8 cellular contexts compared by ENCODE assay signal in the genomic region with DNA sequence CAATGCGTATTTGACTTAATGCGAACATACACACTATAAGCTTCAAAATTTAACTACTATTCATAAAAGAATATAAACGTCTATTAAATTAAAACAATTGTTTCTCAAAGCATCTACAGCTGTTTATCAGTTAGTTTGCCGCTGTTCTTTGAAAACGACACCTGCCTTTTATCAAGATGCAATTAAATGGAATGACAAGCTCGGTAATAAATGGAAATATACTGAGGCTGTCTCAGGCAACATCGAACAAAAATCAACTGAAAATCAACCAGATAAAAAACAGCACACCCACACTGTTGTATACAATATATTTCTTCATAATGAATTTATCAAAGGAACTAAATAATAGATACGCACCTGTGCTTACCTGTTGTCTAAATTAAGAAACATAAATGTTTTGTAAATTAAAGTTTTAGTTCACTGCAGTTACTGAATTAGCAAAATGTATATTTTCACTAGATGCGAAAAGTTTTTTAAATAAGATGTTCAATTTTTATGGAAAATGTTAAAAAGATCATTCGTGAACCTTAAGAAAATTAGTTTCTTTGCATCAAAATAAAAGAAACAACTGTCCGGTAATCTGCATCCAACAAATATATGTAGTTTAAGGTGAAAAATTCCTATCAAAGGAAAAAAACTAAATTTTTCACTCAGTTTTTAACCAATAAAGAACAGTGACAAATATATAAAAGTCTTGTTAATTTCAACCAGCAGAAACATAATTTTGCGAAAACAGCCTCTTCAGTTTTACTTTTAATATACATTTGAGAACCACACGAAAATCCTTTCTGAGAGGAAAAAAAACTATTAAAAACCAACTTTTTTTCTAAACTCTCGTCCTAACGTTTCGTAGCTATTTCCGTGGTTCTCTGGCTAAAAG.
DNase-seq lines count a peak whose midpoint lies in the region; ATAC-seq and TF ChIP-seq lines count a peak whose summit lies in the region.

No MANE protein-coding gene starts in this region.

- H3K9me3 ChIP-seq in iPS-20b (ENCODE audit: insufficient read depth, low read depth, low read length) (no peaks in the 10 kb centered on the region), thoracic aorta (no peaks in the 10 kb centered on the region)

- H3K36me3 ChIP-seq in iPS-20b (ENCODE audit: insufficient read depth, low read depth, low read length) = no peaks in the 10 kb centered on the region
- no peaks in the 10 kb centered on the region for H3K36me3 ChIP-seq in thoracic aorta

- peak overlapping the region; percentile 86 for H3K4me3 ChIP-seq in iPS-20b (ENCODE audit: low read length)
- H3K4me3 ChIP-seq in thoracic aorta = peak overlapping the region; percentile 98

- peaks cover 33% of the 10 kb centered on the region for H3K4me1 Mint-ChIP-seq in activated CD4-positive, alpha-beta T cell treated with anti-CD3 and anti-CD28 coated beads for 36 hours
- H3K4me1 Mint-ChIP-seq in activated CD4-positive, alpha-beta memory T cell treated with anti-CD3 and anti-CD28 coated beads for 36 hours (ENCODE audit: low read depth) = peaks cover 39% of the 10 kb centered on the region

- H3K4me3 Mint-ChIP-seq in activated CD4-positive, alpha-beta T cell treated with anti-CD3 and anti-CD28 coated beads for 36 hours = peak overlapping the region; percentile 94
- H3K4me3 Mint-ChIP-seq in activated CD4-positive, alpha-beta memory T cell treated with anti-CD3 and anti-CD28 coated beads for 36 hours = peak overlapping the region; percentile 99

- CTCF ChIA-PET in activated CD4-positive, alpha-beta T cell treated with anti-CD3 and anti-CD28 coated beads for 36 hours (lab: Charles Lee) = interaction anchor here (0.6 to 4.5 kb wide), 7 partner anchors 48 to 832 kb away, joined by 3 to 29 read pairs (median 3); a partner anchor contains a TSS
- CTCF ChIA-PET in activated CD4-positive, alpha-beta memory T cell treated with anti-CD3 and anti-CD28 coated beads for 36 hours (lab: Charles Lee) = interaction anchor here (0.5 to 5.9 kb wide), 9 partner anchors 10 to 832 kb away, joined by 3 to 51 read pairs (median 4); a partner anchor contains a TSS

- H3K27me3 ChIP-seq in iPS-20b (ENCODE audit: insufficient read depth, low read length) (peaks cover 22% of the 10 kb centered on the region), thoracic aorta (replicated peaks; ENCODE audit: insufficient read depth) (no peaks in the 10 kb centered on the region)

- H3K4me1 ChIP-seq in iPS-20b (ENCODE audit: insufficient read depth, low read length) (peaks cover 19% of the 10 kb centered on the region; the same call in 1 of the 2 replicates), thoracic aorta (ENCODE audit: control insufficient read depth in 1 of 2, low read depth in 2 of 2) (peaks cover 13 to 31% of the 10 kb centered on the region in 2 donors)

- H3K27ac ChIP-seq in iPS-20b (ENCODE audit: low read length) (no peak overlapping the region), thoracic aorta (peak overlapping the region; percentile 87 to 92)

- DNase-seq in activated CD4-positive, alpha-beta T cell treated with anti-CD3 and anti-CD28 coated beads for 36 hours = no peak
- no peak for DNase-seq in activated CD4-positive, alpha-beta T cell treated with anti-CD3 and anti-CD28 coated beads, Interleukin-2, amount 50 U/mL, for 4 hours
- no peak for DNase-seq in activated CD4-positive, alpha-beta memory T cell treated with anti-CD3 and anti-CD28 coated beads for 36 hours
- DNase-seq in thoracic aorta (ENCODE audit: low spot score) = no peak
- no peak for DNase-seq in NCI-H1436 treated with DMSO at 0.1 percent for 48 hours (lab: John Stamatoyannopoulos, UW)
- DNase-seq in stimulated activated CD4-positive, alpha-beta T cell treated with anti-CD3 and anti-CD28 coated beads, Interleukin-1b, Interleukin-23, amount 100 ng/mL, for 48 hours = no peak

- no peaks in the 10 kb centered on the region for H3K9me3 Mint-ChIP-seq in activated CD4-positive, alpha-beta T cell treated with anti-CD3 and anti-CD28 coated beads for 36 hours (ENCODE audit: low read depth)
- no peaks in the 10 kb centered on the region for H3K9me3 Mint-ChIP-seq in activated CD4-positive, alpha-beta memory T cell treated with anti-CD3 and anti-CD28 coated beads for 36 hours

- peak overlapping the region; percentile 91 for H3K27ac Mint-ChIP-seq in activated CD4-positive, alpha-beta T cell treated with anti-CD3 and anti-CD28 coated beads for 36 hours
- peak overlapping the region; percentile 100 for H3K27ac Mint-ChIP-seq in activated CD4-positive, alpha-beta memory T cell treated with anti-CD3 and anti-CD28 coated beads for 36 hours

- peak overlapping the region; percentile 88; the same call in 1 of the 2 replicates for H3K9ac ChIP-seq in iPS-20b (ENCODE audit: low read depth, low read length)

- TF ChIP-seq CTCF in thoracic aorta (IDR thresholded peaks at IDR 0.05) = no peak

- ATAC-seq in activated CD4-positive, alpha-beta T cell treated with anti-CD3 and anti-CD28 coated beads for 36 hours = no peak
- no peak for ATAC-seq in thoracic aorta (ENCODE audit: insufficient number of reproducible peaks, low FRiP score, low read depth)
- ATAC-seq in GM18519 (IDR thresholded peaks at IDR 0.05; ENCODE audit: low FRiP score, unreplicated experiment) = no peak

- peaks cover 26% of the 10 kb centered on the region for H3K36me3 Mint-ChIP-seq in activated CD4-positive, alpha-beta T cell treated with anti-CD3 and anti-CD28 coated beads for 36 hours (ENCODE audit: low read depth)
- H3K36me3 Mint-ChIP-seq in activated CD4-positive, alpha-beta memory T cell treated with anti-CD3 and anti-CD28 coated beads for 36 hours = peaks cover 23% of the 10 kb centered on the region

- POLR2A ChIA-PET in activated CD4-positive, alpha-beta T cell treated with anti-CD3 and anti-CD28 coated beads for 36 hours (lab: Charles Lee) = interaction anchor here (0.6 to 3.1 kb wide), 7 partner anchors 40 to 312 kb away, joined by 3 to 20 read pairs (median 4); a partner anchor contains a TSS
- POLR2A ChIA-PET in activated CD4-positive, alpha-beta memory T cell treated with anti-CD3 and anti-CD28 coated beads for 36 hours (lab: Charles Lee) = interaction anchor here (1.7 to 6.3 kb wide), 3 partner anchors 15 to 82 kb away, joined by 7 to 132 read pairs (median 38); a partner anchor contains a TSS

- intact Hi-C loops in activated CD4-positive, alpha-beta T cell treated with anti-CD3 and anti-CD28 coated beads for 36 hours (cut with DNase I, micrococcal nuclease) = loop anchor here (1.0 to 5.0 kb wide), 10 partner anchors 82 to 1373 kb away; a partner anchor contains a TSS
- intact Hi-C loops in activated CD4-positive, alpha-beta memory T cell treated with anti-CD3 and anti-CD28 coated beads for 36 hours (cut with micrococcal nuclease) = loop anchor here (5.0 to 10.0 kb wide), 4 partner anchors 348 to 1503 kb away; a partner anchor contains a TSS

- H3K27me3 Mint-ChIP-seq in activated CD4-positive, alpha-beta T cell treated with anti-CD3 and anti-CD28 coated beads for 36 hours = peaks cover 14% of the 10 kb centered on the region
- H3K27me3 Mint-ChIP-seq in activated CD4-positive, alpha-beta memory T cell treated with anti-CD3 and anti-CD28 coated beads for 36 hours = peaks cover 10% of the 10 kb centered on the region
